ENCODE assay signal across 30 cellular contexts in genomic region chr7:85457911-85458310, GRCh38.
"Had no signal": no experiment of that assay in that cellular context is flagged by ENCODE, and none has a peak within 500 bp of the region (broad histone marks: within the 10 kb centered on the region; RNA-seq: fewer than 3 reads in every experiment).

No MANE protein-coding gene starts in this region.

- DNase-seq: activated CD4-positive, alpha-beta T cell treated with anti-CD3 and anti-CD28 coated beads for 48 hours; activated CD4-positive, alpha-beta T cell treated with anti-CD3 and anti-CD28 coated beads, Interleukin-2, amount 50 U/mL, for 4 hours; activated CD4-positive, CD25-positive, alpha-beta regulatory T cell treated with anti-CD3 and anti-CD28 coated beads, Interleukin-2, amount 50 U/mL, for 72 hours; activated CD8-positive, alpha-beta memory T cell treated with anti-CD3 and anti-CD28 coated beads, Interleukin-2, amount 50 U/mL, for 48 hours; activated CD8-positive, alpha-beta T cell treated with anti-CD3 and anti-CD28 coated beads, Interleukin-2, amount 10 ng/mL, durations not matched to agents 7 days and 5 days; activated naive CD4-positive, alpha-beta T cell treated with anti-CD3 and anti-CD28 coated beads, Interleukin-2, amount 50 U/mL, for 16 hours; activated naive CD8-positive, alpha-beta T cell treated with anti-CD3 and anti-CD28 coated beads, Interleukin-2, amount 10 ng/mL, durations not matched to agents 7 days and 5 days; activated T-cell treated with anti-CD3 and anti-CD28 coated beads, Interleukin-2, amount 50 U/mL, for 1 hour; adrenal gland; brain microvascular endothelial cell; cerebellar nuclear complex; MM.1S; NCI-H1105; NCI-H1436; NCI-H187; NCI-H2081; NCI-H2171; NCI-H2227 treated with DMSO at 0.1 percent for 48 hours; NCI-H510A; NCI-H526 treated with DMSO at 0.1 percent for 48 hours; NCI-H82; OCI-M1; RPMI8226; SW 1271 had no signal

- H3K9me3 ChIP-seq: adrenal gland, ascending aorta had no signal

- H3K27ac Mint-ChIP-seq: activated CD8-positive, alpha-beta T cell treated with anti-CD3 and anti-CD28 coated beads, Interleukin-2, amount 10 ng/mL, durations not matched to agents 7 days and 5 days; activated naive CD8-positive, alpha-beta T cell treated with anti-CD3 and anti-CD28 coated beads, Interleukin-2, amount 10 ng/mL, durations not matched to agents 7 days and 5 days; T-helper 1 cell treated with Interleukin-12 subunit alpha and Interleukin-12 subunit beta and Interleukin-4 antibody, amounts not matched to agents 30 μg/mL and 1 μg/mL, for 36 hours had no signal

- H3K36me3 Mint-ChIP-seq: activated naive CD8-positive, alpha-beta T cell treated with anti-CD3 and anti-CD28 coated beads, Interleukin-2, amount 10 ng/mL, durations not matched to agents 7 days and 5 days had no signal

- H3K4me1 Mint-ChIP-seq: activated naive CD8-positive, alpha-beta T cell treated with anti-CD3 and anti-CD28 coated beads, Interleukin-2, amount 10 ng/mL, durations not matched to agents 7 days and 5 days had no signal

- H3K27me3 Mint-ChIP-seq: activated naive CD8-positive, alpha-beta T cell treated with anti-CD3 and anti-CD28 coated beads, Interleukin-2, amount 10 ng/mL, durations not matched to agents 7 days and 5 days had no signal

- H3K27ac ChIP-seq: adrenal gland, ascending aorta, brain microvascular endothelial cell, cardiac muscle cell, SK-N-MC had no signal

- H3K4me3 Mint-ChIP-seq: activated CD8-positive, alpha-beta T cell treated with anti-CD3 and anti-CD28 coated beads, Interleukin-2, amount 10 ng/mL, durations not matched to agents 7 days and 5 days; activated naive CD8-positive, alpha-beta T cell treated with anti-CD3 and anti-CD28 coated beads, Interleukin-2, amount 10 ng/mL, durations not matched to agents 7 days and 5 days; T-helper 1 cell treated with Interleukin-12 subunit alpha and Interleukin-12 subunit beta and Interleukin-4 antibody, amounts not matched to agents 30 μg/mL and 1 μg/mL, for 36 hours had no signal

- H3K27me3 ChIP-seq: adrenal gland, ascending aorta, brain microvascular endothelial cell, cardiac muscle cell had no signal

- ATAC-seq: activated CD8-positive, alpha-beta T cell treated with anti-CD3 and anti-CD28 coated beads, Interleukin-2, amount 10 ng/mL, durations not matched to agents 7 days and 5 days; Panc1; Right ventricle myocardium inferior had no signal

- H3K4me3 ChIP-seq: adrenal gland, ascending aorta, cardiac muscle cell, SK-N-MC had no signal

- H3K36me3 ChIP-seq: adrenal gland, ascending aorta, brain microvascular endothelial cell, cardiac muscle cell had no signal

- H3K4me1 ChIP-seq: adrenal gland, ascending aorta had no signal

- H3K9me3 Mint-ChIP-seq: activated naive CD8-positive, alpha-beta T cell treated with anti-CD3 and anti-CD28 coated beads, Interleukin-2, amount 10 ng/mL, durations not matched to agents 7 days and 5 days; T-helper 1 cell treated with Interleukin-12 subunit alpha and Interleukin-12 subunit beta and Interleukin-4 antibody, amounts not matched to agents 30 μg/mL and 1 μg/mL, for 36 hours had no signal
